ENCODE assay signal across 1 cellular context in genomic region chr3:79161941-79162340, GRCh38.
TF ChIP-seq lines count a peak whose summit lies in the region.

No MANE protein-coding gene starts in this region.

TF ChIP-seq in IMR-90, 13 proteins besides CTCF, POLR2A, EP300 and RAD21 (continued from another document):
- TF ChIP-seq MXI1 (IDR thresholded peaks at IDR 0.05; ENCODE audit: borderline replicate concordance, low read depth, low read length) (no peak), BHLHE40 (IDR thresholded peaks at IDR 0.05; ENCODE audit: low read depth, low read length) (no peak), NFE2L2 (IDR thresholded peaks at IDR 0.05; ENCODE audit: low read depth, low read length) (no peak), CHD1 (IDR thresholded peaks at IDR 0.05; ENCODE audit: low read depth, low read length) (no peak), CEBPB (IDR thresholded peaks at IDR 0.05; ENCODE audit: low read depth, low read length) (no peak), MAFK (IDR thresholded peaks at IDR 0.05; ENCODE audit: low read depth, low read length) (no peak), MAZ (IDR thresholded peaks at IDR 0.05; ENCODE audit: borderline replicate concordance, low read depth, low read length) (no peak)
- TF ChIP-seq, protein P1, sequence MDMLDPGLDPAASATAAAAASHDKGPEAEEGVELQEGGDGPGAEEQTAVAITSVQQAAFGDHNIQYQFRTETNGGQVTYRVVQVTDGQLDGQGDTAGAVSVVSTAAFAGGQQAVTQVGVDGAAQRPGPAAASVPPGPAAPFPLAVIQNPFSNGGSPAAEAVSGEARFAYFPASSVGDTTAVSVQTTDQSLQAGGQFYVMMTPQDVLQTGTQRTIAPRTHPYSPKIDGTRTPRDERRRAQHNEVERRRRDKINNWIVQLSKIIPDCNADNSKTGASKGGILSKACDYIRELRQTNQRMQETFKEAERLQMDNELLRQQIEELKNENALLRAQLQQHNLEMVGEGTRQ (IDR thresholded peaks at IDR 0.05; ENCODE audit: low read depth, low read length) = no peak
